Comparison of ENCODE assay signal across 8 cellular contexts in the genomic region with DNA sequence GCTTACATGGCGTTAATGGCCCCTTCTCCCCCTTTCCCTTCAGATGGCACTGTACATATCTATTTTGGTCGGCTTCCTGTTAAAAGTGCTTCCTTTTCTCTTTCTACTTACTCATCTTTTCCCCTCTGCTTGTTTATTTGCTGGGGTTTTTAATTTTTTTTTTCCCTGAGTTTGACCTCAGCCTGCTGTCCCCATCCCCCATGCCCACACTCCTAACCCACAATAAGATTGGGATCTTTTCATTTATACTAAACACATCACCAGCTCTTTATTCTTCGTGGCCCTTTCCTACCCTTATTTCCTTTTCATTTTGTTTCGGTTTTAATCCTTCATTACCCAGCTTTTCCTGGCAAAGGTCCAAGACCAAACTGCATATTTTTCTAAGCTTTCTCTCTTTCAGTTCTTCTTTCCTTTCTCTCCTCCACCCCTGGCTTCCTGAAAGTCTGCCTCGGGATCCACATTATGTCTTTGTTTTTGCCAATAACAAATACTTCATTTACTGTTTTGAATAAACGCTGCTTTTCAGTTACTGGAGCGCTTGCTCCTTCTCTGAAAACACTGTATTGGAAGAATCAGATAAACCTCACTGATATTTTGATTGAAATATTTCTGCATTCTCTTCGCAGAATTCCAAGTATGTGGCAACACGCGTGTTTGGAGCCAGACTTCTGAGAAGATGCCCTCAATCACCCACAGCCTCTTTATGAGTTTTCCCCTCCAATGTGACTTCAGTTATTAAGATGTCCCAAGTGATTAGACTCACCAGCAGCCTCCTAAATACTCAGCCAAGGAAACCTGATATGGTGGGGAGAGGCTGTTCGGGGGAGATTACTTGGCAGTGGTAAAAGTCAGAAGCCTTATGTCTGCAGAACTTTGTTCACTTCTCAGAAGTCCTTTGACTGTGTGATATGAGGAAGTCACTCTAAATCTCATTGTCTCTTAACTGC.
DNase-seq lines count a peak whose midpoint lies in the region; ATAC-seq and TF ChIP-seq lines count a peak whose summit lies in the region.

No MANE protein-coding gene starts in this region.

- H3K27me3 ChIP-seq in mucosa of rectum (ENCODE audit: control insufficient read depth in 2 of 2, insufficient read depth in 2 of 2, low read length in 2 of 2), result peaks cover 3 to 4% of the 10 kb centered on the region in 2 donors

- no peaks in the 10 kb centered on the region for H3K9me3 ChIP-seq in mucosa of rectum (ENCODE audit: control insufficient read depth in 2 of 2, low read length in 2 of 2)

- H3K4me3 ChIP-seq in coronary artery (peak overlapping the region; percentile 53), mucosa of rectum (ENCODE audit: low read length in 2 of 2) (peak overlapping the region; percentile 23 to 36), urinary bladder (ENCODE audit: low read depth, low read length) (peak overlapping the region; percentile 31)

- no peak overlapping the region for H3K9ac ChIP-seq in mucosa of rectum (ENCODE audit: low read depth in 1 of 2, low read length in 2 of 2)

- H3K27ac ChIP-seq in coronary artery (peak overlapping the region; percentile 40 to 78), mucosa of rectum (ENCODE audit: low read depth in 2 of 2, low read length in 2 of 2) (peak overlapping the region; percentile 33 to 55), urinary bladder (ENCODE audit: low read depth) (peak overlapping the region; percentile 23)

- 6% methylated on average over 11 of the region's 11 CpGs for WGBS in urinary bladder

- H3K36me3 ChIP-seq in mucosa of rectum (ENCODE audit: control insufficient read depth in 2 of 2, insufficient read depth in 2 of 2, low read length in 2 of 2), result no peaks in the 10 kb centered on the region
- no peaks in the 10 kb centered on the region for H3K36me3 ChIP-seq in urinary bladder (ENCODE audit: insufficient read depth)

- no peak for TF ChIP-seq CTCF in coronary artery (IDR thresholded peaks at IDR 0.05)

- ATAC-seq in GM18502 (IDR thresholded peaks at IDR 0.05; ENCODE audit: poor library complexity, unreplicated experiment), result no peak
- ATAC-seq in GM19328 (IDR thresholded peaks at IDR 0.05; ENCODE audit: unreplicated experiment), result no peak

- H3K4me1 ChIP-seq in mucosa of rectum (ENCODE audit: control insufficient read depth in 2 of 2, insufficient read depth in 2 of 2, low read length in 2 of 2) (peaks cover 0 to 4% of the 10 kb centered on the region in 2 donors), urinary bladder (ENCODE audit: insufficient read depth) (no peaks in the 10 kb centered on the region)

- peak in 2 of 3 donors; percentile 15 to 50 for DNase-seq in stimulated activated CD4-positive, alpha-beta T cell treated with anti-CD3 and anti-CD28 coated beads, Interleukin-12 subunit alpha, Interleukin-12 subunit beta, amount 100 ng/mL, for 48 hours (ENCODE audit: low read depth in 2 of 3, low spot score in 1 of 3)
- no peak for DNase-seq in stimulated activated CD4-positive, alpha-beta T cell treated with anti-CD3 and anti-CD28 coated beads, Interleukin-1b, Interleukin-23, amount 100 ng/mL, for 48 hours
- DNase-seq in SKM-1 treated with dmso at 0.1 percent for 144 hours (lab: John Stamatoyannopoulos, UW; ENCODE audit: unreplicated experiment), result peak; percentile 14
- DNase-seq in coronary artery (ENCODE audit: low spot score), result no peak

Comparison
In these comparisons a context has a peak if more than half of its experiments do, and no peak if none do; other contexts are left out.
1. DNase-seq: peak in stimulated activated CD4-positive, alpha-beta T cell treated with anti-CD3 and anti-CD28 coated beads, Interleukin-12 subunit alpha, Interleukin-12 subunit beta, amount 100 ng/mL, for 48 hours (2 of 3) and SKM-1 treated with dmso at 0.1 percent for 144 hours (single experiment); none in stimulated activated CD4-positive, alpha-beta T cell treated with anti-CD3 and anti-CD28 coated beads, Interleukin-1b, Interleukin-23, amount 100 ng/mL, for 48 hours (single experiment) and coronary artery (single experiment).
2. Peak in every context shown above with its lines, with median percentiles within 50 percentile points of each other: H3K27ac ChIP-seq and H3K4me3 ChIP-seq.